Comparison of ENCODE assay signal across 1 cellular context in genomic region chr2:127386764-127387654, GRCh38.
TF ChIP-seq lines count a peak whose summit lies in the region.

No MANE protein-coding gene starts in this region.

TF ChIP-seq in HepG2, 621 proteins besides CTCF, POLR2A, EP300 and RAD21 (continued from another document and continues in another):
- TF ChIP-seq, protein P1, sequence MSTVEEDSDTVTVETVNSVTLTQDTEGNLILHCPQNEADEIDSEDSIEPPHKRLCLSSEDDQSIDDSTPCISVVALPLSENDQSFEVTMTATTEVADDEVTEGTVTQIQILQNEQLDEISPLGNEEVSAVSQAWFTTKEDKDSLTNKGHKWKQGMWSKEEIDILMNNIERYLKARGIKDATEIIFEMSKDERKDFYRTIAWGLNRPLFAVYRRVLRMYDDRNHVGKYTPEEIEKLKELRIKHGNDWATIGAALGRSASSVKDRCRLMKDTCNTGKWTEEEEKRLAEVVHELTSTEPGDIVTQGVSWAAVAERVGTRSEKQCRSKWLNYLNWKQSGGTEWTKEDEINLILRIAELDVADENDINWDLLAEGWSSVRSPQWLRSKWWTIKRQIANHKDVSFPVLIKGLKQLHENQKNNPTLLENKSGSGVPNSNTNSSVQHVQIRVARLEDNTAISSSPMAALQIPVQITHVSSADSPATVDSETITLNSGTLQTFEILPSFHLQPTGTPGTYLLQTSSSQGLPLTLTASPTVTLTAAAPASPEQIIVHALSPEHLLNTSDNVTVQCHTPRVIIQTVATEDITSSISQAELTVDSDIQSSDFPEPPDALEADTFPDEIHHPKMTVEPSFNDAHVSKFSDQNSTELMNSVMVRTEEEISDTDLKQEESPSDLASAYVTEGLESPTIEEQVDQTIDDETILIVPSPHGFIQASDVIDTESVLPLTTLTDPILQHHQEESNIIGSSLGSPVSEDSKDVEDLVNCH (CRISPR knock-in tag; IDR thresholded peaks at IDR 0.05) = no peak
- TF ChIP-seq, protein P2, sequence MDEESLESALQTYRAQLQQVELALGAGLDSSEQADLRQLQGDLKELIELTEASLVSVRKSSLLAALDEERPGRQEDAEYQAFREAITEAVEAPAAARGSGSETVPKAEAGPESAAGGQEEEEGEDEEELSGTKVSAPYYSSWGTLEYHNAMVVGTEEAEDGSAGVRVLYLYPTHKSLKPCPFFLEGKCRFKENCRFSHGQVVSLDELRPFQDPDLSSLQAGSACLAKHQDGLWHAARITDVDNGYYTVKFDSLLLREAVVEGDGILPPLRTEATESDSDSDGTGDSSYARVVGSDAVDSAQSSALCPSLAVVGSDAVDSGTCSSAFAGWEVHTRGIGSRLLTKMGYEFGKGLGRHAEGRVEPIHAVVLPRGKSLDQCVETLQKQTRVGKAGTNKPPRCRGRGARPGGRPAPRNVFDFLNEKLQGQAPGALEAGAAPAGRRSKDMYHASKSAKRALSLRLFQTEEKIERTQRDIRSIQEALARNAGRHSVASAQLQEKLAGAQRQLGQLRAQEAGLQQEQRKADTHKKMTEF (CRISPR knock-in tag; IDR thresholded peaks at IDR 0.05) = peak; percentile 75
- TF ChIP-seq TOPORS (CRISPR knock-in tag; IDR thresholded peaks at IDR 0.05) (peak; percentile 40; the same call in 1 of the 2 replicates), FOSL2 (CRISPR knock-in tag; IDR thresholded peaks at IDR 0.05) (peak; percentile 53), RNF2 (conservative IDR thresholded peaks at IDR 0.05; ENCODE audit: low read depth) (no peak), XRCC5 (optimal IDR thresholded peaks at IDR 0.05; ENCODE audit: low read length) (peak; percentile 39), KLF12 (CRISPR knock-in tag; IDR thresholded peaks at IDR 0.05; ENCODE audit: borderline replicate concordance) (0 out of 2 replicates have a peak, but pooled peaks have one; percentile 28), ZMYM3 (CRISPR knock-in tag; IDR thresholded peaks at IDR 0.05) (peak; percentile 54), PHF5A (CRISPR knock-in tag; IDR thresholded peaks at IDR 0.05; ENCODE audit: low read depth, unreplicated experiment) (no peak), SIN3A (IDR thresholded peaks at IDR 0.05; ENCODE audit: borderline replicate concordance, low read depth, low read length) (peak; percentile 74; the same call in 1 of the 2 replicates), NCOA5 (CRISPR knock-in tag; IDR thresholded peaks at IDR 0.05) (no peak), CHD2 (IDR thresholded peaks at IDR 0.05; ENCODE audit: low read depth, low read length) (no peak), RXRA (CRISPR knock-in tag; IDR thresholded peaks at IDR 0.05) (no peak; the same call in 1 of the 2 replicates), TARDBP (CRISPR knock-in tag; IDR thresholded peaks at IDR 0.05) (peak; percentile 94), TSC22D2 (CRISPR knock-in tag; IDR thresholded peaks at IDR 0.05; ENCODE audit: borderline replicate concordance) (peak; percentile 83), THRA (CRISPR knock-in tag; IDR thresholded peaks at IDR 0.05; ENCODE audit: borderline replicate concordance) (peak; percentile 56; the same call in 1 of the 2 replicates), KDM5A (IDR thresholded peaks at IDR 0.05; ENCODE audit: borderline replicate concordance, low read length) (peak; percentile 67), MIXL1 (CRISPR knock-in tag; IDR thresholded peaks at IDR 0.05) (0 out of 2 replicates have a peak, but pooled peaks have one; percentile 37), SALL1 (CRISPR knock-in tag; IDR thresholded peaks at IDR 0.05) (peak; percentile 61), ZNF124 (CRISPR knock-in tag; IDR thresholded peaks at IDR 0.05) (peak; percentile 81; the same call in 1 of the 2 replicates), ATF7-NPFF (CRISPR knock-in tag; IDR thresholded peaks at IDR 0.05; ENCODE audit: low read depth) (peak; percentile 84; the same call in 1 of the 2 replicates), CENPX (CRISPR knock-in tag; IDR thresholded peaks at IDR 0.05) (no peak), PHF8 (CRISPR knock-in tag; IDR thresholded peaks at IDR 0.05) (no peak), GATAD1 (CRISPR knock-in tag; IDR thresholded peaks at IDR 0.05) (peak; percentile 55), JARID2 (CRISPR knock-in tag; IDR thresholded peaks at IDR 0.05; ENCODE audit: insufficient replicate concordance) (peak; percentile 81), ELF3 (CRISPR knock-in tag; IDR thresholded peaks at IDR 0.05) (no peak; the same call in 1 of the 2 replicates), ZNF20 (CRISPR knock-in tag; IDR thresholded peaks at IDR 0.05) (0 out of 2 replicates have a peak, but pooled peaks have one; percentile 48), ZBTB37 (CRISPR knock-in tag; IDR thresholded peaks at IDR 0.05) (peak; percentile 86; the same call in 1 of the 2 replicates), ZFP36L2 (CRISPR knock-in tag; IDR thresholded peaks at IDR 0.05) (0 out of 2 replicates have a peak, but pooled peaks have one; percentile 39), ISL2 (CRISPR knock-in tag; IDR thresholded peaks at IDR 0.05) (peak; percentile 52; the same call in 1 of the 2 replicates), KAT7 (CRISPR knock-in tag; IDR thresholded peaks at IDR 0.05; ENCODE audit: borderline replicate concordance) (peak; percentile 80; the same call in 1 of the 2 replicates), SKIL (CRISPR knock-in tag; IDR thresholded peaks at IDR 0.05; ENCODE audit: borderline replicate concordance) (0 out of 2 replicates have a peak, but pooled peaks have one; percentile 68), ZNF512B (CRISPR knock-in tag; IDR thresholded peaks at IDR 0.05; ENCODE audit: borderline replicate concordance) (peak; percentile 50), SP140L (CRISPR knock-in tag; IDR thresholded peaks at IDR 0.05; ENCODE audit: borderline replicate concordance) (peak; percentile 92; the same call in 1 of the 2 replicates)
- TF ChIP-seq, protein P3, sequence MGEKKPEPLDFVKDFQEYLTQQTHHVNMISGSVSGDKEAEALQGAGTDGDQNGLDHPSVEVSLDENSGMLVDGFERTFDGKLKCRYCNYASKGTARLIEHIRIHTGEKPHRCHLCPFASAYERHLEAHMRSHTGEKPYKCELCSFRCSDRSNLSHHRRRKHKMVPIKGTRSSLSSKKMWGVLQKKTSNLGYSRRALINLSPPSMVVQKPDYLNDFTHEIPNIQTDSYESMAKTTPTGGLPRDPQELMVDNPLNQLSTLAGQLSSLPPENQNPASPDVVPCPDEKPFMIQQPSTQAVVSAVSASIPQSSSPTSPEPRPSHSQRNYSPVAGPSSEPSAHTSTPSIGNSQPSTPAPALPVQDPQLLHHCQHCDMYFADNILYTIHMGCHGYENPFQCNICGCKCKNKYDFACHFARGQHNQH (CRISPR knock-in tag; IDR thresholded peaks at IDR 0.05) = peak; percentile 63; the same call in 1 of the 2 replicates
- TF ChIP-seq, protein P4, sequence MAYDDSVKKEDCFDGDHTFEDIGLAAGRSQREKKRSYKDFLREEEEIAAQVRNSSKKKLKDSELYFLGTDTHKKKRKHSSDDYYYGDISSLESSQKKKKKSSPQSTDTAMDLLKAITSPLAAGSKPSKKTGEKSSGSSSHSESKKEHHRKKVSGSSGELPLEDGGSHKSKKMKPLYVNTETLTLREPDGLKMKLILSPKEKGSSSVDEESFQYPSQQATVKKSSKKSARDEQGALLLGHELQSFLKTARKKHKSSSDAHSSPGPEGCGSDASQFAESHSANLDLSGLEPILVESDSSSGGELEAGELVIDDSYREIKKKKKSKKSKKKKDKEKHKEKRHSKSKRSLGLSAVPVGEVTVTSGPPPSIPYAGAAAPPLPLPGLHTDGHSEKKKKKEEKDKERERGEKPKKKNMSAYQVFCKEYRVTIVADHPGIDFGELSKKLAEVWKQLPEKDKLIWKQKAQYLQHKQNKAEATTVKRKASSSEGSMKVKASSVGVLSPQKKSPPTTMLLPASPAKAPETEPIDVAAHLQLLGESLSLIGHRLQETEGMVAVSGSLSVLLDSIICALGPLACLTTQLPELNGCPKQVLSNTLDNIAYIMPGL (CRISPR knock-in tag; IDR thresholded peaks at IDR 0.05; ENCODE audit: borderline replicate concordance in 1 of 2, low read depth in 1 of 2) = peak in 1 of 2 experiments; percentile 45; a peak in 2 of 4 replicates
- TF ChIP-seq, protein P5, sequence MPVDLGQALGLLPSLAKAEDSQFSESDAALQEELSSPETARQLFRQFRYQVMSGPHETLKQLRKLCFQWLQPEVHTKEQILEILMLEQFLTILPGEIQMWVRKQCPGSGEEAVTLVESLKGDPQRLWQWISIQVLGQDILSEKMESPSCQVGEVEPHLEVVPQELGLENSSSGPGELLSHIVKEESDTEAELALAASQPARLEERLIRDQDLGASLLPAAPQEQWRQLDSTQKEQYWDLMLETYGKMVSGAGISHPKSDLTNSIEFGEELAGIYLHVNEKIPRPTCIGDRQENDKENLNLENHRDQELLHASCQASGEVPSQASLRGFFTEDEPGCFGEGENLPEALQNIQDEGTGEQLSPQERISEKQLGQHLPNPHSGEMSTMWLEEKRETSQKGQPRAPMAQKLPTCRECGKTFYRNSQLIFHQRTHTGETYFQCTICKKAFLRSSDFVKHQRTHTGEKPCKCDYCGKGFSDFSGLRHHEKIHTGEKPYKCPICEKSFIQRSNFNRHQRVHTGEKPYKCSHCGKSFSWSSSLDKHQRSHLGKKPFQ (CRISPR knock-in tag; IDR thresholded peaks at IDR 0.05; ENCODE audit: insufficient replicate concordance) = no peak
- TF ChIP-seq, protein P6, sequence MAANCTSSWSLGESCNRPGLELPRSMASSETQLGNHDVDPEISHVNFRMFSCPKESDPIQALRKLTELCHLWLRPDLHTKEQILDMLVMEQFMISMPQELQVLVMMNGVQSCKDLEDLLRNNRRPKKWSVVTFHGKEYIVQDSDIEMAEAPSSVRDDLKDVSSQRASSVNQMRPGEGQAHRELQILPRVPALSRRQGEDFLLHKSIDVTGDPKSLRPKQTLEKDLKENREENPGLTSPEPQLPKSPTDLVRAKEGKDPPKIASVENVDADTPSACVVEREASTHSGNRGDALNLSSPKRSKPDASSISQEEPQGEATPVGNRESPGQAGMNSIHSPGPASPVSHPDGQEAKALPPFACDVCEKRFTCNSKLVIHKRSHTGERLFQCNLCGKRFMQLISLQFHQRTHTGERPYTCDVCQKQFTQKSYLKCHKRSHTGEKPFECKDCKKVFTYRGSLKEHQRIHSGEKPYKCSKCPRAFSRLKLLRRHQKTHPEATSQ (CRISPR knock-in tag; IDR thresholded peaks at IDR 0.05; ENCODE audit: borderline replicate concordance) = peak; percentile 79; the same call in 1 of the 2 replicates
- TF ChIP-seq, protein P7, sequence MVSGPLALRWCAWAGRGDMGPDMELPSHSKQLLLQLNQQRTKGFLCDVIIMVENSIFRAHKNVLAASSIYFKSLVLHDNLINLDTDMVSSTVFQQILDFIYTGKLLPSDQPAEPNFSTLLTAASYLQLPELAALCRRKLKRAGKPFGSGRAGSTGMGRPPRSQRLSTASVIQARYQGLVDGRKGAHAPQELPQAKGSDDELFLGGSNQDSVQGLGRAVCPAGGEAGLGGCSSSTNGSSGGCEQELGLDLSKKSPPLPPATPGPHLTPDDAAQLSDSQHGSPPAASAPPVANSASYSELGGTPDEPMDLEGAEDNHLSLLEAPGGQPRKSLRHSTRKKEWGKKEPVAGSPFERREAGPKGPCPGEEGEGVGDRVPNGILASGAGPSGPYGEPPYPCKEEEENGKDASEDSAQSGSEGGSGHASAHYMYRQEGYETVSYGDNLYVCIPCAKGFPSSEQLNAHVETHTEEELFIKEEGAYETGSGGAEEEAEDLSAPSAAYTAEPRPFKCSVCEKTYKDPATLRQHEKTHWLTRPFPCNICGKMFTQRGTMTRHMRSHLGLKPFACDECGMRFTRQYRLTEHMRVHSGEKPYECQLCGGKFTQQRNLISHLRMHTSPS (CRISPR knock-in tag; IDR thresholded peaks at IDR 0.05; ENCODE audit: low read depth) = no peak
